Comparison of ENCODE assay signal across 27 cellular contexts in the genomic region with DNA sequence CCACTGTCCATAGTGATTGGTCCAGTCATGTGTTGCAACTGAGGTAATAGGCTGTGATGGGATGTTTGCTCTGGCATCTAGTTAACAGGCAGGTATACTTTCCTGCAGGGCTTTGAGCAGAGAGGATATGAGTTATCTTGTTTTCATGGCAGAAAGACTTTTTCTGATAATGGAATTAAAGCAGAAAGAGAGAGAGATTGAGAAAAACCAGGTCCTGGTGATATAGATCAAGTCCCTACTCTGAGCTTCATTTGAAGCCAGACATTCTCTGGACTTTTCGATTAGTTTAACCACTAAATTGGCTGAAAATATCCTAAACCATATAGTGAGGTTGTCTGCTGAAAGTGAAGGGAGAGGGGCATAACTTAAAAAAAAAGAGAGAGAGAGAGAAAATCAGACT.
"Had no signal": no experiment of that assay in that cellular context is flagged by ENCODE, and none has a peak within 500 bp of the region (broad histone marks: within the 10 kb centered on the region; RNA-seq: fewer than 3 reads in every experiment).

No MANE protein-coding gene starts in this region.

- H3K27ac ChIP-seq: stomach, suprapubic skin, testis, thoracic aorta, thyroid gland, tibial artery, tibial nerve, transverse colon, upper lobe of left lung, upper lobe of right lung, uterus, vagina had no signal

- H3K36me3 ChIP-seq: stomach, suprapubic skin, thoracic aorta, thyroid gland, tibial artery, tibial nerve, transverse colon, upper lobe of left lung, upper lobe of right lung, uterus, vagina had no signal

- H3K27me3 Mint-ChIP-seq: stimulated activated memory B cell treated with anti-CD40 and anti-IgM and Interleukin-4, amounts not matched to agents 10 μg/mL and 1 μg/mL and 100 μg/mL, for 72 hours; stimulated activated naive B cell treated with anti-CD40 and anti-IgM and Interleukin-4, amounts not matched to agents 10 μg/mL and 1 μg/mL and 100 μg/mL, for 72 hours; stimulated activated naive CD8-positive, alpha-beta T cell treated with anti-CD3 and anti-CD28 coated beads, Interleukin-15, amount 100 ng/mL, for 72 hours; stimulated activated naive CD8-positive, alpha-beta T cell treated with anti-CD3 and anti-CD28 coated beads, Interleukin-15, Interleukin-2, amounts not matched to agents 100 ng/mL and 50 ng/mL, for 24 hours had no signal

- H3K4me1 Mint-ChIP-seq: stimulated activated effector memory CD8-positive, alpha-beta T cell treated with anti-CD3 and anti-CD28 coated beads, Interleukin-12 subunit alpha, Interleukin-12 subunit beta, amount 100 ng/mL, for 72 hours; stimulated activated memory B cell treated with anti-CD40 and anti-IgM and Interleukin-4, amounts not matched to agents 10 μg/mL and 1 μg/mL and 100 μg/mL, for 72 hours; stimulated activated naive B cell treated with anti-CD40 and anti-IgM and Interleukin-4, amounts not matched to agents 10 μg/mL and 1 μg/mL and 100 μg/mL, for 72 hours; stimulated activated naive CD8-positive, alpha-beta T cell treated with anti-CD3 and anti-CD28 coated beads, Interleukin-15, amount 100 ng/mL, for 72 hours had no signal

- DNase-seq: stimulated activated CD4-positive, alpha-beta T cell treated with anti-CD3 and anti-CD28 coated beads, Interleukin-2, amount 100 ng/mL, for 48 hours; stimulated activated CD4-positive, alpha-beta T cell treated with anti-CD3 and anti-CD28 coated beads, Interleukin-4, amount 100 ng/mL, for 1 hour; stimulated activated CD4-positive, alpha-beta T cell treated with anti-CD3 and anti-CD28 coated beads, Interleukin-4, amount 100 ng/mL, for 24 hours; stimulated activated CD4-positive, alpha-beta T cell treated with anti-CD3 and anti-CD28 coated beads, Interleukin-4, amount 100 ng/mL, for 4 hours; stimulated activated CD8-positive, alpha-beta memory T cell treated with anti-CD3 and anti-CD28 coated beads, Interleukin-4, amount 100 ng/mL, for 48 hours; stimulated activated naive B cell treated with anti-CD40 and anti-IgM and Interleukin-4, amounts not matched to agents 10 μg/mL and 1 μg/mL and 100 μg/mL, for 72 hours; stimulated activated naive CD4-positive, alpha-beta T cell; stimulated activated naive CD4-positive, alpha-beta T cell treated with Interleukin-2 at 50 U/mL for 16 hours; stimulated activated naive CD8-positive, alpha-beta T cell treated with anti-CD3 and anti-CD28 coated beads, Interleukin-15, amount 100 ng/mL, for 72 hours; stimulated activated naive CD8-positive, alpha-beta T cell treated with anti-CD3 and anti-CD28 coated beads, Interleukin-15, Interleukin-2, amounts not matched to agents 100 U/mL and 50 U/mL, for 24 hours; stomach; substantia nigra; testis; thyroid gland; tibial artery; transverse colon; upper lobe of left lung; upper lobe of right lung; uterus had no signal

- H3K27me3 ChIP-seq: stomach, suprapubic skin, testis, thyroid gland, tibial artery, tibial nerve, transverse colon, upper lobe of left lung, upper lobe of right lung, uterus, vagina had no signal

- ATAC-seq: stimulated activated effector memory CD8-positive, alpha-beta T cell treated with anti-CD3 and anti-CD28 coated beads, Interleukin-12 subunit alpha, Interleukin-12 subunit beta, amount 100 ng/mL, for 72 hours; stimulated activated memory B cell treated with anti-CD40 and anti-IgM and Interleukin-4, amounts not matched to agents 10 μg/mL and 1 μg/mL and 100 μg/mL, for 72 hours; stimulated activated naive B cell treated with anti-CD40 and anti-IgM and Interleukin-4, amounts not matched to agents 10 μg/mL and 1 μg/mL and 100 μg/mL, for 72 hours; stimulated activated naive CD8-positive, alpha-beta T cell treated with anti-CD3 and anti-CD28 coated beads, Interleukin-15, amount 100 ng/mL, for 72 hours; stimulated activated naive CD8-positive, alpha-beta T cell treated with anti-CD3 and anti-CD28 coated beads, Interleukin-15, Interleukin-2, amounts not matched to agents 100 U/mL and 50 U/mL, for 24 hours; upper lobe of right lung had no signal

- H3K4me3 ChIP-seq: stomach, suprapubic skin, testis, thoracic aorta, thyroid gland, tibial artery, tibial nerve, transverse colon, upper lobe of left lung, upper lobe of right lung, uterus, vagina had no signal

- H3K4me3 Mint-ChIP-seq: stimulated activated effector memory CD8-positive, alpha-beta T cell treated with anti-CD3 and anti-CD28 coated beads, Interleukin-12 subunit alpha, Interleukin-12 subunit beta, amount 100 ng/mL, for 72 hours; stimulated activated memory B cell treated with anti-CD40 and anti-IgM and Interleukin-4, amounts not matched to agents 10 μg/mL and 1 μg/mL and 100 μg/mL, for 72 hours; stimulated activated naive B cell treated with anti-CD40 and anti-IgM and Interleukin-4, amounts not matched to agents 10 μg/mL and 1 μg/mL and 100 μg/mL, for 72 hours; stimulated activated naive CD8-positive, alpha-beta T cell treated with anti-CD3 and anti-CD28 coated beads, Interleukin-15, amount 100 ng/mL, for 72 hours; stimulated activated naive CD8-positive, alpha-beta T cell treated with anti-CD3 and anti-CD28 coated beads, Interleukin-15, Interleukin-2, amounts not matched to agents 100 ng/mL and 50 ng/mL, for 24 hours; type B pancreatic cell had no signal

- H3K9me3 Mint-ChIP-seq: type B pancreatic cell had no signal

- H3K27ac Mint-ChIP-seq: stimulated activated effector memory CD8-positive, alpha-beta T cell treated with anti-CD3 and anti-CD28 coated beads, Interleukin-12 subunit alpha, Interleukin-12 subunit beta, amount 100 ng/mL, for 72 hours; stimulated activated memory B cell treated with anti-CD40 and anti-IgM and Interleukin-4, amounts not matched to agents 10 μg/mL and 1 μg/mL and 100 μg/mL, for 72 hours; stimulated activated naive B cell treated with anti-CD40 and anti-IgM and Interleukin-4, amounts not matched to agents 10 μg/mL and 1 μg/mL and 100 μg/mL, for 72 hours; stimulated activated naive CD8-positive, alpha-beta T cell treated with anti-CD3 and anti-CD28 coated beads, Interleukin-15, amount 100 ng/mL, for 72 hours; stimulated activated naive CD8-positive, alpha-beta T cell treated with anti-CD3 and anti-CD28 coated beads, Interleukin-15, Interleukin-2, amounts not matched to agents 100 ng/mL and 50 ng/mL, for 24 hours; type B pancreatic cell had no signal

- H3K36me3 Mint-ChIP-seq: stimulated activated effector memory CD8-positive, alpha-beta T cell treated with anti-CD3 and anti-CD28 coated beads, Interleukin-12 subunit alpha, Interleukin-12 subunit beta, amount 100 ng/mL, for 72 hours; stimulated activated memory B cell treated with anti-CD40 and anti-IgM and Interleukin-4, amounts not matched to agents 10 μg/mL and 1 μg/mL and 100 μg/mL, for 72 hours; stimulated activated naive B cell treated with anti-CD40 and anti-IgM and Interleukin-4, amounts not matched to agents 10 μg/mL and 1 μg/mL and 100 μg/mL, for 72 hours; type B pancreatic cell had no signal

- H3K9me3 ChIP-seq: suprapubic skin, testis, thoracic aorta, thyroid gland, transverse colon, upper lobe of left lung, upper lobe of right lung, uterus, vagina had no signal

- H3K4me1 ChIP-seq: stomach, suprapubic skin, testis, thyroid gland, tibial artery, tibial nerve, transverse colon, upper lobe of left lung, upper lobe of right lung, uterus, vagina had no signal
